20 cellular contexts compared by ENCODE assay signal in genomic region chr7:149300751-149301150, GRCh38.
"Had no signal": no experiment of that assay in that cellular context is flagged by ENCODE, and none has a peak within 500 bp of the region (broad histone marks: within the 10 kb centered on the region; RNA-seq: fewer than 3 reads in every experiment).

No MANE protein-coding gene starts in this region.

- H3K4me3 Mint-ChIP-seq: endodermal cell; naive thymus-derived CD4-positive, alpha-beta T cell; nephron progenitor cell had no signal

- ATAC-seq: foreskin keratinocyte; heart left ventricle; left lobe of liver; naive thymus-derived CD4-positive, alpha-beta T cell had no signal

- H3K4me1 Mint-ChIP-seq: endodermal cell; naive thymus-derived CD4-positive, alpha-beta T cell; nephron progenitor cell had no signal

- H3K27ac ChIP-seq: coronary artery, foreskin keratinocyte, heart left ventricle, stomach, thoracic aorta had no signal

- FAIRE-seq: islet of Langerhans, small intestine had no signal

- DNase-seq: effector CD4-positive, alpha-beta T cell; endodermal cell; foreskin keratinocyte; heart left ventricle; hippocampal formation; kidney glomerular epithelial cell; mammary epithelial cell; nephron progenitor cell; posterior cingulate gyrus; small intestine; stimulated activated CD4-positive, alpha-beta T cell treated with anti-CD3 and anti-CD28 coated beads, Interleukin-12 subunit alpha, Interleukin-12 subunit beta, amount 100 ng/mL, for 4 hours; stimulated activated naive CD4-positive, alpha-beta T cell; stomach; substantia nigra; trophoblast cell had no signal

- H3K27ac Mint-ChIP-seq: endodermal cell; naive thymus-derived CD4-positive, alpha-beta T cell; nephron progenitor cell had no signal

- H3K4me3 ChIP-seq: coronary artery, heart left ventricle, stomach, thoracic aorta had no signal

- H3K4me1 ChIP-seq: foreskin keratinocyte, heart left ventricle, stomach had no signal

- H3K36me3 ChIP-seq: thoracic aorta had no signal

- H3K9me3 ChIP-seq: heart left ventricle, stomach, thoracic aorta had no signal

- H3K27me3 ChIP-seq: foreskin keratinocyte, heart left ventricle, stomach had no signal
